Comparison of ENCODE assay signal across 9 cellular contexts in genomic region chr17:35808240-35808961, GRCh38. TPM values are rescaled to one million over a fixed set of nuclear protein-coding genes. Genes with fewer than 3 reads are reported as not detected.
DNase-seq lines count a peak whose midpoint lies in the region; ATAC-seq and TF ChIP-seq lines count a peak whose summit lies in the region.
"Had no signal": no experiment of that assay in that cellular context is flagged by ENCODE, and none has a peak within 500 bp of the region (broad histone marks: within the 10 kb centered on the region; RNA-seq: fewer than 3 reads in every experiment).

No MANE protein-coding gene starts in this region.

- H3K4me1 ChIP-seq in suprapubic skin, result peaks cover 28% of the 10 kb centered on the region

- peak overlapping the region; percentile 96; the same call in 1 of the 2 replicates for H3K4me3 ChIP-seq in iPS-18c (ENCODE audit: insufficient read depth, low read depth, low read length)
- H3K4me3 ChIP-seq in suprapubic skin, result peak overlapping the region; percentile 88

- H3K36me3 Mint-ChIP-seq in activated CD4-positive, alpha-beta T cell treated with anti-CD3 and anti-CD28 coated beads for 36 hours (ENCODE audit: low read depth), result peaks cover 26% of the 10 kb centered on the region
- H3K36me3 Mint-ChIP-seq in activated T-helper 1 cell treated with anti-CD3 and anti-CD28 coated beads, Interleukin-12 subunit alpha, Interleukin-12 subunit beta, Interleukin-2, Interleukin-4 antibody, amounts not matched to agents 30 ng/mL and 10 ng/mL and 1 ng/mL, durations not matched to agents 14 hours and 24 hours and 36 hours (ENCODE audit: low read depth), result peaks cover 6% of the 10 kb centered on the region

- intact Hi-C loops in activated CD4-positive, alpha-beta T cell treated with anti-CD3 and anti-CD28 coated beads for 36 hours (cut with DNase I, micrococcal nuclease), result loop anchor here (2.0 to 10.0 kb wide), 9 partner anchors 270 to 846 kb away; partner anchors contain the start of genes CCT6B (in 1 of the 2), NLE1 (in 1 of the 2), SLFN11 (in 1 of the 2) and SLFN12 (in 1 of the 2)
- intact Hi-C loops in activated T-helper 1 cell treated with anti-CD3 and anti-CD28 coated beads, Interleukin-12 subunit alpha, Interleukin-12 subunit beta, Interleukin-2, Interleukin-4 antibody, amounts not matched to agents 30 ng/mL and 10 ng/mL and 1 ng/mL, durations not matched to agents 14 hours and 24 hours and 36 hours (cut with micrococcal nuclease), result loop anchor here (5.0 to 10.0 kb wide), 4 partner anchors 221 to 824 kb away; partner anchors contain the start of genes AP2B1, LIG3, SLFN5 and ZNHIT3

- CTCF ChIA-PET in activated CD4-positive, alpha-beta T cell treated with anti-CD3 and anti-CD28 coated beads for 36 hours (lab: Charles Lee), result interaction anchor here (0.6 to 6.4 kb wide), 25 partner anchors 8 to 1079 kb away, joined by 3 to 123 read pairs (median 4); partner anchors contain the start of genes C17orf50, MMP28 and MRM1

- peak overlapping the region; percentile 98 for H3K27ac ChIP-seq in suprapubic skin

- H3K9me3 ChIP-seq in iPS-18c (ENCODE audit: control insufficient read depth, insufficient read depth, low read length), result no peaks in the 10 kb centered on the region
- no peaks in the 10 kb centered on the region for H3K9me3 ChIP-seq in suprapubic skin

- TF ChIP-seq POLR2A in suprapubic skin (IDR thresholded peaks at IDR 0.05), result no peak

- peaks cover 51% of the 10 kb centered on the region for H3K4me1 Mint-ChIP-seq in activated CD4-positive, alpha-beta T cell treated with anti-CD3 and anti-CD28 coated beads for 36 hours
- peaks cover 63% of the 10 kb centered on the region for H3K4me1 Mint-ChIP-seq in activated T-helper 1 cell treated with anti-CD3 and anti-CD28 coated beads, Interleukin-12 subunit alpha, Interleukin-12 subunit beta, Interleukin-2, Interleukin-4 antibody, amounts not matched to agents 30 ng/mL and 10 ng/mL and 1 ng/mL, durations not matched to agents 14 hours and 24 hours and 36 hours (ENCODE audit: low read depth)

- peak overlapping the region; percentile 97 for H3K27ac Mint-ChIP-seq in activated CD4-positive, alpha-beta T cell treated with anti-CD3 and anti-CD28 coated beads for 36 hours
- peak overlapping the region; percentile 99 for H3K27ac Mint-ChIP-seq in activated T-helper 1 cell treated with anti-CD3 and anti-CD28 coated beads, Interleukin-12 subunit alpha, Interleukin-12 subunit beta, Interleukin-2, Interleukin-4 antibody, amounts not matched to agents 30 ng/mL and 10 ng/mL and 1 ng/mL, durations not matched to agents 14 hours and 24 hours and 36 hours

- H3K36me3 ChIP-seq in suprapubic skin, result no peaks in the 10 kb centered on the region

- POLR2A ChIA-PET in activated CD4-positive, alpha-beta T cell treated with anti-CD3 and anti-CD28 coated beads for 36 hours (lab: Charles Lee), result interaction anchor here (0.6 to 3.6 kb wide), 5 partner anchors 8 to 220 kb away, joined by 3 to 37 read pairs (median 3); partner anchors contain the start of gene MMP28

- WGBS in suprapubic skin, result 31% methylated on average over 19 of the region's 19 CpGs

- no peaks in the 10 kb centered on the region for H3K27me3 ChIP-seq in suprapubic skin

- TF ChIP-seq EP300 in suprapubic skin (IDR thresholded peaks at IDR 0.05), result no peak

- H3K27me3 Mint-ChIP-seq in activated CD4-positive, alpha-beta T cell treated with anti-CD3 and anti-CD28 coated beads for 36 hours, result no peaks in the 10 kb centered on the region
- H3K27me3 Mint-ChIP-seq in activated T-helper 1 cell treated with anti-CD3 and anti-CD28 coated beads, Interleukin-12 subunit alpha, Interleukin-12 subunit beta, Interleukin-2, Interleukin-4 antibody, amounts not matched to agents 30 ng/mL and 10 ng/mL and 1 ng/mL, durations not matched to agents 14 hours and 24 hours and 36 hours (ENCODE audit: insufficient read depth), result no peaks in the 10 kb centered on the region

- no peaks in the 10 kb centered on the region for H3K9me3 Mint-ChIP-seq in activated CD4-positive, alpha-beta T cell treated with anti-CD3 and anti-CD28 coated beads for 36 hours (ENCODE audit: low read depth)
- H3K9me3 Mint-ChIP-seq in activated T-helper 1 cell treated with anti-CD3 and anti-CD28 coated beads, Interleukin-12 subunit alpha, Interleukin-12 subunit beta, Interleukin-2, Interleukin-4 antibody, amounts not matched to agents 30 ng/mL and 10 ng/mL and 1 ng/mL, durations not matched to agents 14 hours and 24 hours and 36 hours, result no peaks in the 10 kb centered on the region

- H3K4me3 Mint-ChIP-seq in activated CD4-positive, alpha-beta T cell treated with anti-CD3 and anti-CD28 coated beads for 36 hours, result peak overlapping the region; percentile 78
- peak overlapping the region; percentile 98 for H3K4me3 Mint-ChIP-seq in activated T-helper 1 cell treated with anti-CD3 and anti-CD28 coated beads, Interleukin-12 subunit alpha, Interleukin-12 subunit beta, Interleukin-2, Interleukin-4 antibody, amounts not matched to agents 30 ng/mL and 10 ng/mL and 1 ng/mL, durations not matched to agents 14 hours and 24 hours and 36 hours

- peak; percentile 27 for DNase-seq in activated CD4-positive, alpha-beta T cell treated with anti-CD3 and anti-CD28 coated beads for 36 hours
- no peak for DNase-seq in activated CD4-positive, alpha-beta T cell treated with anti-CD3 and anti-CD28 coated beads, Interleukin-2, amount 50 U/mL, for 48 hours
- DNase-seq in activated T-helper 1 cell treated with anti-CD3 and anti-CD28 coated beads, Interleukin-12 subunit alpha, Interleukin-12 subunit beta, Interleukin-2, Interleukin-4 antibody, amounts not matched to agents 30 ng/mL and 10 ng/mL and 1 ng/mL, durations not matched to agents 14 hours and 24 hours and 36 hours (ENCODE audit: low spot score), result no peak
- DNase-seq in suprapubic skin (ENCODE audit: low spot score in 2 of 2), result no peak
- no peak for DNase-seq in germinal center (ENCODE audit: low spot score)
- DNase-seq in COLO668 (lab: John Stamatoyannopoulos, UW; ENCODE audit: unreplicated experiment), result no peak

- no peak for ATAC-seq in activated CD4-positive, alpha-beta T cell treated with anti-CD3 and anti-CD28 coated beads for 36 hours
- ATAC-seq in GM21825 (IDR thresholded peaks at IDR 0.05; ENCODE audit: unreplicated experiment), result no peak

- no peak for TF ChIP-seq CTCF in suprapubic skin (IDR thresholded peaks at IDR 0.05)

RNA-seq across cellular contexts. Expression of gene TAF15, which starts 0.9 kb away (rescaled TPM):
- 100 to 1,000 TPM; 316 to 330 TPM for total RNA-seq in activated CD4-positive, alpha-beta T cell treated with anti-CD3 and anti-CD28 coated beads for 36 hours
- 311 and 322 TPM in 2 replicates for total RNA-seq in activated T-helper 1 cell treated with anti-CD3 and anti-CD28 coated beads, Interleukin-12 subunit alpha, Interleukin-12 subunit beta, Interleukin-2, Interleukin-4 antibody, amounts not matched to agents 30 ng/mL and 10 ng/mL and 1 ng/mL, durations not matched to agents 14 hours and 24 hours and 36 hours
- total RNA-seq in suprapubic skin, result 100 to 1,000 TPM in 1 of 4 donors, 10 to 100 TPM in 3; 52.0 to 149 (median 58.8) TPM

RNA-seq across cellular contexts. Expression of gene MMP28, which starts 13.0 kb away (rescaled TPM):
- total RNA-seq in activated CD4-positive, alpha-beta T cell treated with anti-CD3 and anti-CD28 coated beads for 36 hours, result under 1 TPM in 1 of 2 experiments, not detected in 1; 0.09 TPM
- not detected in 2 replicates for total RNA-seq in activated T-helper 1 cell treated with anti-CD3 and anti-CD28 coated beads, Interleukin-12 subunit alpha, Interleukin-12 subunit beta, Interleukin-2, Interleukin-4 antibody, amounts not matched to agents 30 ng/mL and 10 ng/mL and 1 ng/mL, durations not matched to agents 14 hours and 24 hours and 36 hours
- total RNA-seq in suprapubic skin, result 100 to 1,000 TPM in 2 of 4 donors, 10 to 100 TPM in 2; 76.4 to 109 (median 91.0) TPM
- total RNA-seq: activated CD8-positive, alpha-beta memory T cell treated with anti-CD3 and anti-CD28 coated beads for 36 hours had no signal

RNA-seq across cellular contexts. Expression of gene C17orf50, which starts 47.7 kb away (rescaled TPM):
- total RNA-seq in activated CD4-positive, alpha-beta T cell treated with anti-CD3 and anti-CD28 coated beads for 36 hours, result not detected
- total RNA-seq in activated T-helper 1 cell treated with anti-CD3 and anti-CD28 coated beads, Interleukin-12 subunit alpha, Interleukin-12 subunit beta, Interleukin-2, Interleukin-4 antibody, amounts not matched to agents 30 ng/mL and 10 ng/mL and 1 ng/mL, durations not matched to agents 14 hours and 24 hours and 36 hours, result not detected in 2 replicates
- not detected for total RNA-seq in suprapubic skin
- total RNA-seq: activated CD8-positive, alpha-beta memory T cell treated with anti-CD3 and anti-CD28 coated beads for 36 hours had no signal

RNA-seq across cellular contexts. Expression of gene GAS2L2, which starts 55.4 kb away (rescaled TPM):
- total RNA-seq in activated CD4-positive, alpha-beta T cell treated with anti-CD3 and anti-CD28 coated beads for 36 hours, result under 1 TPM in 1 of 2 experiments, not detected in 1; 0.07 TPM
- total RNA-seq in activated T-helper 1 cell treated with anti-CD3 and anti-CD28 coated beads, Interleukin-12 subunit alpha, Interleukin-12 subunit beta, Interleukin-2, Interleukin-4 antibody, amounts not matched to agents 30 ng/mL and 10 ng/mL and 1 ng/mL, durations not matched to agents 14 hours and 24 hours and 36 hours, result 0.08 TPM in 1 of 2 replicates, not detected in the other
- total RNA-seq in suprapubic skin, result under 1 TPM in 2 of 4 donors, not detected in 2; 0.24 to 0.49 TPM

Comparison
In these comparisons a context has a peak if more than half of its experiments do, and no peak if none do; other contexts are left out.
1. RNA of gene MMP28, which starts 13.0 kb away (total RNA-seq): 76.4 to 109 TPM in suprapubic skin; 0.09 TPM in activated CD4-positive, alpha-beta T cell treated with anti-CD3 and anti-CD28 coated beads for 36 hours and not detected in activated T-helper 1 cell treated with anti-CD3 and anti-CD28 coated beads, Interleukin-12 subunit alpha, Interleukin-12 subunit beta, Interleukin-2, Interleukin-4 antibody, amounts not matched to agents 30 ng/mL and 10 ng/mL and 1 ng/mL, durations not matched to agents 14 hours and 24 hours and 36 hours; every median in the first group is over 10 times any median in the second.